ENCODE assay signal across 11 cellular contexts in genomic region chr11:27933992-27934829, GRCh38.
A peak's percentile ranks its signal among the peaks of the same experiment; 100 is the strongest.
DNase-seq lines count a peak whose midpoint lies in the region; ATAC-seq and TF ChIP-seq lines count a peak whose summit lies in the region.
"Had no signal": no experiment of that assay in that cellular context is flagged by ENCODE, and none has a peak within 500 bp of the region (broad histone marks: within the 10 kb centered on the region; RNA-seq: fewer than 3 reads in every experiment).

No MANE protein-coding gene starts in this region.

- H3K4me3 ChIP-seq in A673 (ENCODE audit: low read depth, low read length, poor library complexity, severe bottlenecking) (no peak overlapping the region), HFF-Myc (replicated peaks; ENCODE audit: low read depth, low read length) (no peak overlapping the region), WI38 (ENCODE audit: low read depth, low read length) (peak overlapping the region; percentile 41), lower leg skin (ENCODE audit: low read depth, poor library complexity, severe bottlenecking) (no peak overlapping the region), gastrocnemius medialis (no peak overlapping the region)
- H3K4me3 ChIP-seq: BLaER1 treated with 17β-estradiol and CSF1 and Interleukin-3, amounts not matched to agents 10 nM and 100 nM had no signal

- peak; percentile 59 for DNase-seq in A673 (ENCODE audit: low spot score)
- peak; percentile 98 for DNase-seq in HFF-Myc (ENCODE audit: extremely low read depth, low read depth)
- DNase-seq in iris pigment epithelial cell (ENCODE audit: low read depth), result peak; percentile 97
- no peak for DNase-seq in stimulated activated naive CD8-positive, alpha-beta T cell treated with anti-CD3 and anti-CD28 coated beads, Interleukin-15, amount 100 ng/mL, for 72 hours
- no peak for DNase-seq in lower leg skin (ENCODE audit: low spot score in 2 of 2)
- DNase-seq in gastrocnemius medialis, result no peak
- DNase-seq: amygdala had no signal

- POLR2A ChIA-PET in A673 (lab: Charles Lee; ENCODE audit: low non-redundant PET), result interaction anchor here (0.6 kb wide), 1 partner anchor 1564 kb away, joined by 4 read pairs; no protein-coding TSS in a partner anchor

- TF ChIP-seq CTCF in A673 (conservative IDR thresholded peaks at IDR 0.05; ENCODE audit: low read depth, low read length), result no peak
- no peak for TF ChIP-seq CTCF in HFF-Myc (IDR thresholded peaks at IDR 0.05; ENCODE audit: low read depth, low read length, missing control alignments)
- TF ChIP-seq CTCF in WI38 (IDR thresholded peaks at IDR 0.05; ENCODE audit: low read depth, low read length), result no peak
- no peak for TF ChIP-seq CTCF in lower leg skin (IDR thresholded peaks at IDR 0.05)
- no peak for TF ChIP-seq CTCF in gastrocnemius medialis (IDR thresholded peaks at IDR 0.05 in 4 of 5, conservative IDR thresholded peaks at IDR 0.05 in 1 of 5)

- H3K27me3 ChIP-seq in A673 (replicated peaks; ENCODE audit: insufficient read depth, low read depth, low read length, poor library complexity) (no peaks in the 10 kb centered on the region), gastrocnemius medialis (no peaks in the 10 kb centered on the region)
- H3K27me3 ChIP-seq: BLaER1 treated with 17β-estradiol and CSF1 and Interleukin-3, amounts not matched to agents 10 nM and 100 nM had no signal

- no peaks in the 10 kb centered on the region for H3K4me1 Mint-ChIP-seq in stimulated activated naive CD8-positive, alpha-beta T cell treated with anti-CD3 and anti-CD28 coated beads, Interleukin-15, amount 100 ng/mL, for 72 hours
- H3K4me1 Mint-ChIP-seq: IgD-negative memory B cell had no signal

- no peaks in the 10 kb centered on the region for H3K9me3 ChIP-seq in A673 (ENCODE audit: low read depth, low read length, poor library complexity, severe bottlenecking)
- no peaks in the 10 kb centered on the region for H3K9me3 ChIP-seq in gastrocnemius medialis

- no peak overlapping the region for H3K4me3 Mint-ChIP-seq in stimulated activated naive CD8-positive, alpha-beta T cell treated with anti-CD3 and anti-CD28 coated beads, Interleukin-15, amount 100 ng/mL, for 72 hours
- H3K4me3 Mint-ChIP-seq: IgD-negative memory B cell had no signal

- no peak overlapping the region for H3K27ac ChIP-seq in A673 (ENCODE audit: low read depth, low read length, poor library complexity, severe bottlenecking)
- H3K27ac ChIP-seq in gastrocnemius medialis, result no peak overlapping the region
- H3K27ac ChIP-seq: BLaER1 treated with 17β-estradiol and CSF1 and Interleukin-3, amounts not matched to agents 10 nM and 100 nM had no signal

- no peak overlapping the region for H3K27ac Mint-ChIP-seq in stimulated activated naive CD8-positive, alpha-beta T cell treated with anti-CD3 and anti-CD28 coated beads, Interleukin-15, amount 100 ng/mL, for 72 hours
- H3K27ac Mint-ChIP-seq: IgD-negative memory B cell had no signal

- BruUV-seq in A673 (replicated peaks; lab: Mats Ljungman, UMichigan), result no TSS peak

- H3K27me3 Mint-ChIP-seq in stimulated activated naive CD8-positive, alpha-beta T cell treated with anti-CD3 and anti-CD28 coated beads, Interleukin-15, amount 100 ng/mL, for 72 hours, result peaks cover 5% of the 10 kb centered on the region
- H3K27me3 Mint-ChIP-seq: IgD-negative memory B cell had no signal

- intact Hi-C loops in A673 (cut with micrococcal nuclease; ENCODE audit: unreplicated experiment) (no loop called here), lower leg skin (cut with DNase I; ENCODE audit: low total_unique reads) (no loop called here), gastrocnemius medialis (cut with DNase I; ENCODE audit: low total_unique reads) (no loop called here)

- H3K36me3 ChIP-seq in A673 (ENCODE audit: insufficient read depth, low read length, poor library complexity, severe bottlenecking) (no peaks in the 10 kb centered on the region), gastrocnemius medialis (no peaks in the 10 kb centered on the region)
- H3K36me3 ChIP-seq: BLaER1 treated with 17β-estradiol and CSF1 and Interleukin-3, amounts not matched to agents 10 nM and 100 nM had no signal

- TF ChIP-seq POLR2A in lower leg skin (IDR thresholded peaks at IDR 0.05) (no peak), gastrocnemius medialis (IDR thresholded peaks at IDR 0.05) (no peak)

- in situ Hi-C loops in gastrocnemius medialis (cut with MboI; ENCODE audit: low sequenced_read_pairs in 4 of 4), result no loop called here

- H3K4me1 ChIP-seq in A673 (ENCODE audit: insufficient read depth, low read length, poor library complexity, severe bottlenecking), result peaks cover 7% of the 10 kb centered on the region
- H3K4me1 ChIP-seq in gastrocnemius medialis, result no peaks in the 10 kb centered on the region
- H3K4me1 ChIP-seq: BLaER1 treated with 17β-estradiol and CSF1 and Interleukin-3, amounts not matched to agents 10 nM and 100 nM had no signal

- ATAC-seq in GM19397 (IDR thresholded peaks at IDR 0.05; ENCODE audit: unreplicated experiment) (no peak), gastrocnemius medialis (no peak)
- no peak for ATAC-seq in stimulated activated naive CD8-positive, alpha-beta T cell treated with anti-CD3 and anti-CD28 coated beads, Interleukin-15, amount 100 ng/mL, for 72 hours

- CTCF ChIA-PET in A673 (lab: Charles Lee), result no interaction called here

- whole genome bisulfite sequencing in lower leg skin, 2 donors, result 79% methylated on average over 13 of the region's 13 CpGs

- H3K9me3 Mint-ChIP-seq in stimulated activated naive CD8-positive, alpha-beta T cell treated with anti-CD3 and anti-CD28 coated beads, Interleukin-15, amount 100 ng/mL, for 72 hours, result no peaks in the 10 kb centered on the region

Comparison
In these comparisons a context has a peak if more than half of its experiments do, and no peak if none do; other contexts are left out.
1. DNase-seq: peak in A673 (single experiment), HFF-Myc (single experiment) and iris pigment epithelial cell (single experiment); none in stimulated activated naive CD8-positive, alpha-beta T cell treated with anti-CD3 and anti-CD28 coated beads, Interleukin-15, amount 100 ng/mL, for 72 hours (0 of 2), lower leg skin (0 of 2) and gastrocnemius medialis (0 of 2).